ENCODE assay signal across 8 cellular contexts in genomic region chr2:228039752-228040534, GRCh38.
A peak's percentile ranks its signal among the peaks of the same experiment; 100 is the strongest.
DNase-seq lines count a peak whose midpoint lies in the region; ATAC-seq, FAIRE-seq and TF ChIP-seq lines count a peak whose summit lies in the region.

No MANE protein-coding gene starts in this region.

- no peak overlapping the region for H3K4me3 Mint-ChIP-seq in Caco-2 (ENCODE audit: unreplicated experiment)
- H3K4me3 Mint-ChIP-seq in activated naive CD4-positive, alpha-beta T cell treated with anti-CD3 and anti-CD28 coated beads for 36 hours: no peak overlapping the region

- intact Hi-C loops in Caco-2 (cut with micrococcal nuclease; ENCODE audit: unreplicated experiment): loop anchor here (1.0 to 10.0 kb wide), 3 partner anchors 108 to 150 kb away; partner anchors contain the start of gene SPHKAP
- intact Hi-C loops in activated naive CD4-positive, alpha-beta T cell treated with anti-CD3 and anti-CD28 coated beads for 36 hours (cut with micrococcal nuclease): loop anchor here (10.0 kb wide), 1 partner anchor 1675 kb away; the partner anchor contains the start of gene DNER

- no peaks in the 10 kb centered on the region for H3K27me3 ChIP-seq in Caco-2 (replicated peaks; ENCODE audit: control insufficient read depth, insufficient read depth, low read length)
- no peaks in the 10 kb centered on the region for H3K27me3 ChIP-seq in right atrium auricular region

- DNase-seq in Caco-2 (peak in 1 of 2 experiments; percentile 11), RCC 7860 (ENCODE audit: low spot score) (no peak), right atrium auricular region (ENCODE audit: low spot score) (no peak)
- DNase-seq in activated naive CD4-positive, alpha-beta T cell treated with anti-CD3 and anti-CD28 coated beads for 36 hours: no peak
- DNase-seq in effector CD8-positive, alpha-beta T cell (lab: John Stamatoyannopoulos, UW): no peak
- DNase-seq in stimulated activated naive CD4-positive, alpha-beta T cell treated with Interleukin-2 at 50 U/mL for 16 hours (lab: John Stamatoyannopoulos, UW): no peak

- POLR2A ChIA-PET in Caco-2 (lab: Charles Lee): no interaction called here

- no peaks in the 10 kb centered on the region for H3K4me1 Mint-ChIP-seq in Caco-2 (ENCODE audit: low read depth, unreplicated experiment)
- H3K4me1 Mint-ChIP-seq in activated naive CD4-positive, alpha-beta T cell treated with anti-CD3 and anti-CD28 coated beads for 36 hours (ENCODE audit: low read depth): no peaks in the 10 kb centered on the region

- no TSS peak for BruUV-seq in Caco-2 (replicated peaks; lab: Mats Ljungman, UMichigan)

- no peaks in the 10 kb centered on the region for H3K36me3 Mint-ChIP-seq in Caco-2 (ENCODE audit: insufficient read depth, unreplicated experiment)
- H3K36me3 Mint-ChIP-seq in activated naive CD4-positive, alpha-beta T cell treated with anti-CD3 and anti-CD28 coated beads for 36 hours (ENCODE audit: low read depth): no peaks in the 10 kb centered on the region

- FAIRE-seq in RCC 7860 (lab: Jason Lieb, UNC): peak; percentile 67

- H3K27ac ChIP-seq in right atrium auricular region: no peak overlapping the region

- peak; percentile 42 to 63 for TF ChIP-seq CTCF in Caco-2 (IDR thresholded peaks at IDR 0.05; ENCODE audit: insufficient read depth in 1 of 2, low read depth in 1 of 2, low read length in 1 of 2, severe bottlenecking in 1 of 2, unreplicated experiment in 1 of 2)
- peak; percentile 25 to 63 for TF ChIP-seq CTCF in right atrium auricular region (IDR thresholded peaks at IDR 0.05)

- H3K4me1 ChIP-seq in Caco-2 (no peaks in the 10 kb centered on the region), right atrium auricular region (no peaks in the 10 kb centered on the region)

- ATAC-seq in GM18909 (IDR thresholded peaks at IDR 0.05; ENCODE audit: poor library complexity, unreplicated experiment) (peak; percentile 87), HG03159 (IDR thresholded peaks at IDR 0.05; ENCODE audit: unreplicated experiment) (peak; percentile 95)

- H3K9me3 Mint-ChIP-seq in Caco-2 (ENCODE audit: unreplicated experiment): no peaks in the 10 kb centered on the region
- no peaks in the 10 kb centered on the region for H3K9me3 Mint-ChIP-seq in activated naive CD4-positive, alpha-beta T cell treated with anti-CD3 and anti-CD28 coated beads for 36 hours

- CTCF ChIA-PET in Caco-2 (lab: Charles Lee): no interaction called here
- CTCF ChIA-PET in activated naive CD4-positive, alpha-beta T cell treated with anti-CD3 and anti-CD28 coated beads for 36 hours (lab: Charles Lee): no interaction called here

- H3K27me3 Mint-ChIP-seq in Caco-2 (ENCODE audit: insufficient read depth, unreplicated experiment): peaks cover 6% of the 10 kb centered on the region
- no peaks in the 10 kb centered on the region for H3K27me3 Mint-ChIP-seq in activated naive CD4-positive, alpha-beta T cell treated with anti-CD3 and anti-CD28 coated beads for 36 hours (ENCODE audit: low read depth)

- H3K4me3 ChIP-seq in Caco-2 (ENCODE audit: low read depth, low read length) (no peak overlapping the region), right atrium auricular region (no peak overlapping the region)

- no peaks in the 10 kb centered on the region for H3K9me3 ChIP-seq in Caco-2
- H3K9me3 ChIP-seq in right atrium auricular region: no peaks in the 10 kb centered on the region

- no peak overlapping the region for H3K27ac Mint-ChIP-seq in Caco-2 (ENCODE audit: unreplicated experiment)
- H3K27ac Mint-ChIP-seq in activated naive CD4-positive, alpha-beta T cell treated with anti-CD3 and anti-CD28 coated beads for 36 hours: no peak overlapping the region

- H3K36me3 ChIP-seq in Caco-2 (ENCODE audit: control insufficient read depth, insufficient read depth, low read length): no peaks in the 10 kb centered on the region
- H3K36me3 ChIP-seq in right atrium auricular region: no peaks in the 10 kb centered on the region
